Comparison of ENCODE assay signal across 18 cellular contexts in the genomic region with DNA sequence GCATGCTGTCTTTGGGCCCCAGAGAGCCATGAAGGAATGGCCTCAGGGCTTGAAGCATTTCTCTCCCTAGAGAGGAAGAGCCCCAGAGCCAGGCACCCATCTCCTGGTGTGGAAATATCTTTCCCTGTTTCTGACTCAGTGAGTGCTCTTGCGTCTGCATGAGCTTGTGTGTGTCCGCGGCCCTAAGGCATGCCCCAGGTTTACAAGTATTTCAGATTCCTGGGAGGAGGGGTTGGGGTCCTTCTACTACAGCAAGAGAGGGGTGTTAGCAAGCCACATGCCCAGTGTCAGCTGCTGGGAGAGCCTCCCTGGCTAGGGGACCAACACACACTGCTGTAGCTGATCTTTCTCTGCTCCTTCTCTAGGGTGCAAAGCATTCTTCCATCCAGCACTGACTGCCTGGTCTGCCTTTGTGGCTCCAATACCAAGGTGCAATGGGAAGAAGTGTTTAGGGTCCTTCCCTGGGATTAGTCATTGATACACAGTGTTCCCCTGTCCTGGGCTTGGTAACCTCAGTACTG. TPM values are rescaled to one million over a fixed set of nuclear protein-coding genes. Genes with fewer than 3 reads are reported as not detected.
A peak's percentile ranks its signal among the peaks of the same experiment; 100 is the strongest.
DNase-seq lines count a peak whose midpoint lies in the region; ATAC-seq and TF ChIP-seq lines count a peak whose summit lies in the region.
"Had no signal": no experiment of that assay in that cellular context is flagged by ENCODE, and none has a peak within 500 bp of the region (broad histone marks: within the 10 kb centered on the region; RNA-seq: fewer than 3 reads in every experiment).

No MANE protein-coding gene starts in this region.

- H3K4me3 ChIP-seq in vagina: no peak overlapping the region
- H3K4me3 ChIP-seq: BLaER1 had no signal

- peak; percentile 3 for DNase-seq in AG20443 (ENCODE audit: low spot score)
- DNase-seq in GM13977 (ENCODE audit: low spot score): peak; percentile 2
- DNase-seq in iPS-NIHi11 (ENCODE audit: low spot score): peak; percentile 1
- DNase-seq in vagina (ENCODE audit: extremely low spot score in 2 of 2): peak; percentile 52 to 56
- DNase-seq in AML-193 (lab: John Stamatoyannopoulos, UW): no peak
- DNase-seq in activated CD4-positive, alpha-beta T cell treated with anti-CD3 and anti-CD28 coated beads, Interleukin-2, amount 50 U/mL, for 48 hours: no peak
- DNase-seq: CD4-positive, alpha-beta memory T cell; DMS153; DMS79 treated with DMSO at 0.1 percent for 48 hours; GF-D8; GOT3; H7; HFFc6; KBM-7 had no signal

- in situ Hi-C loops in GM13977 (cut with MboI; ENCODE audit: low pct_unique_long_range_greater_than_20kb, low sequenced_read_pairs, unreplicated experiment): no loop called here

- H3K4me1 ChIP-seq in vagina: peaks cover 10% of the 10 kb centered on the region
- H3K4me1 ChIP-seq: BLaER1 had no signal

- no peak overlapping the region for H3K27ac ChIP-seq in vagina
- H3K27ac ChIP-seq: BLaER1 had no signal

- intact Hi-C loops in vagina (cut with DNase I): no loop called here

- no peak for TF ChIP-seq POLR2A in vagina (IDR thresholded peaks at IDR 0.05)

- no peaks in the 10 kb centered on the region for H3K9me3 ChIP-seq in vagina

- no peaks in the 10 kb centered on the region for H3K27me3 ChIP-seq in vagina
- H3K27me3 ChIP-seq: BLaER1 had no signal

- no peaks in the 10 kb centered on the region for H3K36me3 ChIP-seq in vagina
- H3K36me3 ChIP-seq: BLaER1 had no signal

- ATAC-seq in HG03196 (IDR thresholded peaks at IDR 0.05; ENCODE audit: unreplicated experiment): no peak
- ATAC-seq: HCT116 had no signal

- TF ChIP-seq CTCF in GM13977 (IDR thresholded peaks at IDR 0.05; ENCODE audit: extremely low read depth, insufficient read depth, missing control alignments): no peak
- no peak for TF ChIP-seq CTCF in vagina (IDR thresholded peaks at IDR 0.05)

RNA-seq across cellular contexts. Expression of gene RDH16, which starts 3.3 kb away (rescaled TPM):
- total RNA-seq in vagina: 2.9 TPM
- total RNA-seq: A172, HFFc6 had no signal

RNA-seq across cellular contexts. Expression of gene SDR9C7, which starts 19.9 kb away (rescaled TPM):
- total RNA-seq in vagina: 11.0 TPM
- total RNA-seq: A172; CD4-positive, alpha-beta memory T cell; HFFc6 had no signal

RNA-seq across cellular contexts. Expression of gene ZBTB39, which starts 52.2 kb away (rescaled TPM):
- total RNA-seq in vagina: 6.1 TPM

Comparison
In these comparisons a context has a peak if more than half of its experiments do, and no peak if none do; other contexts are left out.
1. DNase-seq: peak in AG20443 (single experiment), GM13977 (single experiment), iPS-NIHi11 (single experiment) and vagina (2 of 2); none in AML-193 (0 of 2) and activated CD4-positive, alpha-beta T cell treated with anti-CD3 and anti-CD28 coated beads, Interleukin-2, amount 50 U/mL, for 48 hours (0 of 2).